In genomic region chr6:134379599-134379998, GRCh38 we compare ENCODE assay signal across 14 cellular contexts.
DNase-seq lines count a peak whose midpoint lies in the region; ATAC-seq and TF ChIP-seq lines count a peak whose summit lies in the region.
"Had no signal": no experiment of that assay in that cellular context is flagged by ENCODE, and none has a peak within 500 bp of the region (broad histone marks: within the 10 kb centered on the region; RNA-seq: fewer than 3 reads in every experiment).

No MANE protein-coding gene starts in this region.

- POLR2A ChIA-PET in activated CD8-positive, alpha-beta T cell treated with anti-CD3 and anti-CD28 coated beads, Interleukin-2, amount 10 ng/mL, durations not matched to agents 7 days and 5 days (lab: Charles Lee), result no interaction called here

- H3K4me3 ChIP-seq in left ventricle myocardium inferior, result no peak overlapping the region
- no peak overlapping the region for H3K4me3 ChIP-seq in left lung
- no peak overlapping the region for H3K4me3 ChIP-seq in gastroesophageal sphincter

- H3K36me3 Mint-ChIP-seq in activated CD8-positive, alpha-beta T cell treated with anti-CD3 and anti-CD28 coated beads, Interleukin-2, amount 10 ng/mL, durations not matched to agents 7 days and 5 days (ENCODE audit: low read depth), result no peaks in the 10 kb centered on the region
- H3K36me3 Mint-ChIP-seq in chondrocyte (ENCODE audit: low read depth), result no peaks in the 10 kb centered on the region

- H3K27me3 Mint-ChIP-seq in activated CD8-positive, alpha-beta T cell treated with anti-CD3 and anti-CD28 coated beads, Interleukin-2, amount 10 ng/mL, durations not matched to agents 7 days and 5 days (ENCODE audit: low read depth), result no peaks in the 10 kb centered on the region
- no peaks in the 10 kb centered on the region for H3K27me3 Mint-ChIP-seq in chondrocyte (ENCODE audit: low read depth)

- no peaks in the 10 kb centered on the region for H3K36me3 ChIP-seq in left ventricle myocardium inferior
- no peaks in the 10 kb centered on the region for H3K36me3 ChIP-seq in left lung
- no peaks in the 10 kb centered on the region for H3K36me3 ChIP-seq in gastroesophageal sphincter
- H3K36me3 ChIP-seq: WERI-Rb-1 had no signal

- intact Hi-C loops in left ventricle myocardium inferior (cut with micrococcal nuclease) (no loop called here), left cardiac atrium (cut with DNase I) (no loop called here), left lung (cut with DNase I) (no loop called here)

- H3K4me3 Mint-ChIP-seq in activated CD8-positive, alpha-beta T cell treated with anti-CD3 and anti-CD28 coated beads, Interleukin-2, amount 10 ng/mL, durations not matched to agents 7 days and 5 days, result no peak overlapping the region
- H3K4me3 Mint-ChIP-seq in chondrocyte (ENCODE audit: unreplicated experiment), result no peak overlapping the region

- no peak for TF ChIP-seq EP300 in gastroesophageal sphincter (IDR thresholded peaks at IDR 0.05)

- 71 to 93% methylated on average over 1 of the region's 1 CpG for WGBS in gastroesophageal sphincter (ENCODE audit: low coverage in 1 of 2), 2 donors

- peaks cover 28% of the 10 kb centered on the region for H3K4me1 Mint-ChIP-seq in activated CD8-positive, alpha-beta T cell treated with anti-CD3 and anti-CD28 coated beads, Interleukin-2, amount 10 ng/mL, durations not matched to agents 7 days and 5 days (ENCODE audit: low read depth)
- H3K4me1 Mint-ChIP-seq in chondrocyte (ENCODE audit: low read depth), result peaks cover 15% of the 10 kb centered on the region

- DNase-seq in left ventricle myocardium inferior (no peak), left cardiac atrium (no peak), left lung (no peak), chondrocyte (ENCODE audit: low spot score) (no peak), HUDEP-2 (lab: John Stamatoyannopoulos, UW; ENCODE audit: unreplicated experiment in 76 of 76) (no peak), iPS-NIHi7 (ENCODE audit: extremely low spot score) (no peak)
- no peak for DNase-seq in activated CD8-positive, alpha-beta T cell treated with anti-CD3 and anti-CD28 coated beads, Interleukin-2, amount 10 ng/mL, durations not matched to agents 7 days and 5 days
- DNase-seq: activated gamma-delta T cell, GF-D8, kidney, NCI-H524 treated with DMSO at 0.1 percent for 48 hours, SHP77 treated with DMSO at 0.1 percent for 48 hours, WERI-Rb-1 had no signal

- peak overlapping the region; percentile 63 for H3K27ac Mint-ChIP-seq in activated CD8-positive, alpha-beta T cell treated with anti-CD3 and anti-CD28 coated beads, Interleukin-2, amount 10 ng/mL, durations not matched to agents 7 days and 5 days
- H3K27ac Mint-ChIP-seq in chondrocyte (ENCODE audit: unreplicated experiment), result no peak overlapping the region

- TF ChIP-seq CTCF in left ventricle myocardium inferior (IDR thresholded peaks at IDR 0.05; ENCODE audit: borderline replicate concordance) (no peak), left lung (IDR thresholded peaks at IDR 0.05) (no peak), chondrocyte (IDR thresholded peaks at IDR 0.05) (no peak), gastroesophageal sphincter (IDR thresholded peaks at IDR 0.05) (no peak)

- CTCF ChIA-PET in activated CD8-positive, alpha-beta T cell treated with anti-CD3 and anti-CD28 coated beads, Interleukin-2, amount 10 ng/mL, durations not matched to agents 7 days and 5 days (lab: Charles Lee), result no interaction called here

- H3K9me3 ChIP-seq in left ventricle myocardium inferior (replicated peaks), result no peaks in the 10 kb centered on the region
- H3K9me3 ChIP-seq in left lung, result no peaks in the 10 kb centered on the region
- no peaks in the 10 kb centered on the region for H3K9me3 ChIP-seq in gastroesophageal sphincter

- no peak for TF ChIP-seq POLR2A in gastroesophageal sphincter (IDR thresholded peaks at IDR 0.05)

- H3K4me1 ChIP-seq in left ventricle myocardium inferior (no peaks in the 10 kb centered on the region), left lung (peaks cover 0 to 26% of the 10 kb centered on the region in 2 donors), gastroesophageal sphincter (no peaks in the 10 kb centered on the region)

- no peaks in the 10 kb centered on the region for H3K9me3 Mint-ChIP-seq in activated CD8-positive, alpha-beta T cell treated with anti-CD3 and anti-CD28 coated beads, Interleukin-2, amount 10 ng/mL, durations not matched to agents 7 days and 5 days (ENCODE audit: insufficient read depth)
- H3K9me3 Mint-ChIP-seq in chondrocyte (ENCODE audit: low read depth), result no peaks in the 10 kb centered on the region

- peak overlapping the region; percentile 65 for H3K27ac ChIP-seq in left ventricle myocardium inferior (replicated peaks)
- peak overlapping the region in 1 of 2 donors; percentile 38 for H3K27ac ChIP-seq in left lung
- H3K27ac ChIP-seq in gastroesophageal sphincter, result no peak overlapping the region
- H3K27ac ChIP-seq: WERI-Rb-1 had no signal

- no peaks in the 10 kb centered on the region for H3K27me3 ChIP-seq in left ventricle myocardium inferior (ENCODE audit: low read depth)
- H3K27me3 ChIP-seq in left lung, result no peaks in the 10 kb centered on the region
- H3K27me3 ChIP-seq in gastroesophageal sphincter, result no peaks in the 10 kb centered on the region

- ATAC-seq in left cardiac atrium (no peak), left lung (peak; percentile 55), gastroesophageal sphincter (no peak)
- no peak for ATAC-seq in activated CD8-positive, alpha-beta T cell treated with anti-CD3 and anti-CD28 coated beads, Interleukin-2, amount 10 ng/mL, durations not matched to agents 7 days and 5 days
